9 cellular contexts compared by ENCODE assay signal in the genomic region with DNA sequence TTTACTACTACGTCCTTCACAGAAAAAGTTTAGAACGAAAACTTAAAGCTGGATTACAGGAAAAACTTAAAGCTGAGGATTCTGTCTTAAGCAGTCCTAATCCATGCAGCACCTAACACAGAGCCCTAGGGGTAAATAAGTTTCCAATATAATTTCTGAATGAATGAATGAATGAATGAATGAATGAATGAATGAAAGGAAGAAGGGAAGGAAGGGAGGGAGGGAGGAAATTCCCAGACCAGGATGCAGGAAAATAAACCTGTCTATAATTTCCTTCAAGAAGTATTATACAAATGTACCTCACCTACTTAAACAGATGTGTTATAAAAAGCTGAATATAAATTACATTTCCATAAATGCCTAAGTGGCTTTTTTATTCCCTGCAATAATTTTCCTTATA.
"Had no signal": no experiment of that assay in that cellular context is flagged by ENCODE, and none has a peak within 500 bp of the region (broad histone marks: within the 10 kb centered on the region; RNA-seq: fewer than 3 reads in every experiment).

No MANE protein-coding gene starts in this region.

- H3K4me3 ChIP-seq: GM23338 had no signal

- FAIRE-seq: H1, H54 had no signal

- H3K4me2 ChIP-seq: GM23338, KMS-11 had no signal

- ATAC-seq: GM23338 had no signal

- H3K27ac ChIP-seq: KMS-11 had no signal

- H2AFZ ChIP-seq: GM23338 had no signal

- DNase-seq: H9, HCEC 1CT, IMR-90, Karpas-422, KBM-7 had no signal

- H3K9ac ChIP-seq: KMS-11 had no signal
